6 cellular contexts compared by ENCODE assay signal in the genomic region with DNA sequence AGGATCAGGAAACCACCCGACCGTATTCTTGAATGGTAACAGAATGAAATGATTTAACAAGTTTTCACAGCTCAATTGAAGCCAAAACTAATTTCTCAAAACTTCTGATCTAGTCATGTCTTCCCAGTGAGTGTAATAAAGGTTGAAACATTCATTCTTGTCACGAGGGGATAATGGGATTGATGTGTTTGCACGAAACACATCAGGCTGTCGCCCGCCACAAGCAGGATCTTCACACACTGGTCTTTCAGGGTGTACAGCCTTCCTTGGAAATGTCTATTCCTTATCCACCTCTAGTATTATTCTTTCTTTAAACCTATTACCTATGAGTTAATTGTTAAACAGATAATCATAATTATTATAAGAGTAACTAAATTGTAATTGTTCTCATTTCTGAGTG.
"Had no signal": no experiment of that assay in that cellular context is flagged by ENCODE, and none has a peak within 500 bp of the region (broad histone marks: within the 10 kb centered on the region; RNA-seq: fewer than 3 reads in every experiment).

No MANE protein-coding gene starts in this region.

- H3K27ac ChIP-seq: HL-60 had no signal

- H3K4me3 ChIP-seq: K562 had no signal

- ATAC-seq: HepG2, K562 had no signal

- DNase-seq: IMR-90, KBM-7, KG1 had no signal
